8 cellular contexts compared by ENCODE assay signal in genomic region chr11:47186076-47186936, GRCh38. TPM values are rescaled to one million over a fixed set of nuclear protein-coding genes. Genes with fewer than 3 reads are reported as not detected.
DNase-seq lines count a peak whose midpoint lies in the region; ATAC-seq and TF ChIP-seq lines count a peak whose summit lies in the region.

TSS of gene PACSIN3 (minus strand) at chr11:47186434. CDS start at chr11:47182727, 3,707 bp downstream.

- H3K4me3 Mint-ChIP-seq in CD14-positive monocyte, result peak within 1 kb of the TSS; percentile 75 to 92
- H3K4me3 Mint-ChIP-seq in neural crest cell, result peak within 1 kb of the TSS; percentile 88

- DNase-seq in CD14-positive monocyte (ENCODE audit: low spot score) (no peak), NCI-H226 (peak; percentile 20), activated gamma-delta T cell treated with Interleukin-2 at 50 U/mL for 16 hours (peak; percentile 24), foreskin melanocyte (peak; percentile 27), neural crest cell (ENCODE audit: low read depth, low spot score) (peak; percentile 47), NCI-H2171 treated with DMSO at 0.1 percent for 48 hours (lab: John Stamatoyannopoulos, UW) (no peak)

- ATAC-seq in GM21528 (IDR thresholded peaks at IDR 0.05; ENCODE audit: low FRiP score, unreplicated experiment), result peak; percentile 54
- ATAC-seq in HG02973 (IDR thresholded peaks at IDR 0.05; ENCODE audit: unreplicated experiment), result no peak

- intact Hi-C loops in CD14-positive monocyte (cut with micrococcal nuclease), result no loop called here

- H3K27ac Mint-ChIP-seq in CD14-positive monocyte (no peak within 1 kb of the TSS), neural crest cell (ENCODE audit: unreplicated experiment) (peak within 1 kb of the TSS; percentile 57)

- TF ChIP-seq CTCF in CD14-positive monocyte (IDR thresholded peaks at IDR 0.05) (no peak), neural crest cell (conservative IDR thresholded peaks at IDR 0.05) (peak; percentile 47)

- H3K36me3 Mint-ChIP-seq in CD14-positive monocyte, result no peaks in the 10 kb centered on the region
- H3K36me3 Mint-ChIP-seq in neural crest cell (ENCODE audit: low read depth), result no peaks in the 10 kb centered on the region

- peaks cover 0 to 14% (median 0%) of the 10 kb centered on the region in 7 donors for H3K9me3 Mint-ChIP-seq in CD14-positive monocyte
- H3K9me3 Mint-ChIP-seq in neural crest cell, result no peaks in the 10 kb centered on the region

- H3K27me3 Mint-ChIP-seq in CD14-positive monocyte (ENCODE audit: low read depth in 3 of 3) (peaks cover 49 to 66% (median 49%) of the 10 kb centered on the region in 3 donors), neural crest cell (ENCODE audit: low read depth) (peaks cover 70% of the 10 kb centered on the region)

- peaks cover 14% of the 10 kb centered on the region for H3K4me1 Mint-ChIP-seq in CD14-positive monocyte
- H3K4me1 Mint-ChIP-seq in neural crest cell, result peaks cover 22% of the 10 kb centered on the region

RNA-seq across cellular contexts. Expression of gene PACSIN3, which starts in this region (rescaled TPM):
- polyA plus RNA-seq in CD14-positive monocyte, result not detected
- 56.4 and 57.0 TPM in 2 replicates for total RNA-seq in neural crest cell

Comparison
In these comparisons a context has a peak if more than half of its experiments do, and no peak if none do; other contexts are left out.
1. DNase-seq: peak in NCI-H226 (single experiment), activated gamma-delta T cell treated with Interleukin-2 at 50 U/mL for 16 hours (single experiment), foreskin melanocyte (single experiment) and neural crest cell (single experiment); none in CD14-positive monocyte (single experiment) and NCI-H2171 treated with DMSO at 0.1 percent for 48 hours (single experiment).